In the genomic region with DNA sequence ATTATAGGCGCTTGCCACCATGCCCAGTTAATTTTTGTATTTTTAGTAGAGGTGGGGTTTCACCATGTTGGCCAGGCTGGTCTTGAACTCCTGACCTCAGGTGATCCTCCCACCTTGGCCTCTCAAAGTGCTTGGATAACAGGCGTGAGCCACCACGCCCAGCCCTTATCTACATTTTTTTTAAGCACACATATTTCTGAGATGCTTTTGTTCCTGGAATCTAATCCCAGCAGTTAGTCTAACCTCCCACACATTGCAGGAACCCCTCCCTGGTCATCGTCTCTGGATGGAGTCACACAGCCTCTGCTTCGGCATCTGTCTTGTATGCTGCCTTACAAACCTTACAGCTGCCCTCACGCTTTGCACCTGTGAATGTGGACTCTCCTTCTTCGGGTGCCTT, we compare ENCODE assay signal across 28 cellular contexts.
"Had no signal": no experiment of that assay in that cellular context is flagged by ENCODE, and none has a peak within 500 bp of the region (broad histone marks: within the 10 kb centered on the region; RNA-seq: fewer than 3 reads in every experiment).

No MANE protein-coding gene starts in this region.

- H3K4me3 Mint-ChIP-seq: naive thymus-derived CD8-positive, alpha-beta T cell; nephron; neural progenitor cell; stimulated activated effector memory CD8-positive, alpha-beta T cell treated with anti-CD3 and anti-CD28 coated beads, Interleukin-12 subunit alpha, Interleukin-12 subunit beta, amount 100 ng/mL, for 72 hours; stimulated activated naive B cell treated with anti-CD40 and anti-IgM and Interleukin-4, amounts not matched to agents 10 μg/mL and 1 μg/mL and 100 μg/mL, for 72 hours; stimulated activated naive CD8-positive, alpha-beta T cell treated with anti-CD3 and anti-CD28 coated beads, Interleukin-15, Interleukin-2, amounts not matched to agents 100 ng/mL and 50 ng/mL, for 24 hours; type B pancreatic cell had no signal

- H3K4me1 ChIP-seq: parathyroid adenoma, psoas muscle, stomach, thyroid gland, upper lobe of right lung had no signal

- H3K9me3 ChIP-seq: ovary, psoas muscle, right lobe of liver, sigmoid colon, stomach, thoracic aorta, thyroid gland, upper lobe of right lung, vagina had no signal

- H3K27me3 Mint-ChIP-seq: naive thymus-derived CD8-positive, alpha-beta T cell; progenitor cell of endocrine pancreas; stimulated activated naive B cell treated with anti-CD40 and anti-IgM and Interleukin-4, amounts not matched to agents 10 μg/mL and 1 μg/mL and 100 μg/mL, for 72 hours; stimulated activated naive CD8-positive, alpha-beta T cell treated with anti-CD3 and anti-CD28 coated beads, Interleukin-15, Interleukin-2, amounts not matched to agents 100 ng/mL and 50 ng/mL, for 24 hours; type B pancreatic cell had no signal

- H3K9ac ChIP-seq: neural progenitor cell, parathyroid adenoma had no signal

- DNase-seq: naive thymus-derived CD8-positive, alpha-beta T cell; occipital lobe; ovary; posterior cingulate gyrus; psoas muscle; right cardiac atrium; right lobe of liver; sigmoid colon; small intestine; stimulated activated CD4-positive, alpha-beta T cell treated with anti-CD3 and anti-CD28 coated beads, Interleukin-15, amount 100 ng/mL, for 24 hours; stimulated activated CD4-positive, alpha-beta T cell treated with anti-CD3 and anti-CD28 coated beads, Interleukin-2, amount 100 ng/mL, for 24 hours; stimulated activated CD4-positive, alpha-beta T cell treated with anti-CD3 and anti-CD28 coated beads, Interleukin-2, amount 100 ng/mL, for 48 hours; stimulated activated CD4-positive, alpha-beta T cell treated with anti-CD3 and anti-CD28 coated beads, Interleukin-4, amount 100 ng/mL, for 24 hours; stimulated activated naive B cell treated with anti-CD40 and anti-IgM and Interleukin-4, amounts not matched to agents 10 μg/mL and 1 μg/mL and 100 μg/mL, for 72 hours; stimulated activated naive CD4-positive, alpha-beta T cell treated with Interleukin-2 at 50 U/mL for 16 hours; stomach; thyroid gland; upper lobe of right lung had no signal

- H2AFZ ChIP-seq: neural progenitor cell, parathyroid adenoma had no signal

- H3K27ac Mint-ChIP-seq: naive thymus-derived CD8-positive, alpha-beta T cell; nephron; neural progenitor cell; progenitor cell of endocrine pancreas; stimulated activated effector memory CD8-positive, alpha-beta T cell treated with anti-CD3 and anti-CD28 coated beads, Interleukin-12 subunit alpha, Interleukin-12 subunit beta, amount 100 ng/mL, for 72 hours; stimulated activated naive B cell treated with anti-CD40 and anti-IgM and Interleukin-4, amounts not matched to agents 10 μg/mL and 1 μg/mL and 100 μg/mL, for 72 hours; stimulated activated naive CD8-positive, alpha-beta T cell treated with anti-CD3 and anti-CD28 coated beads, Interleukin-15, Interleukin-2, amounts not matched to agents 100 ng/mL and 50 ng/mL, for 24 hours; type B pancreatic cell had no signal

- H3K4me2 ChIP-seq: neural progenitor cell had no signal

- H3K79me2 ChIP-seq: parathyroid adenoma had no signal

- H3K9me3 Mint-ChIP-seq: naive thymus-derived CD8-positive, alpha-beta T cell; nephron; stimulated activated effector memory CD8-positive, alpha-beta T cell treated with anti-CD3 and anti-CD28 coated beads, Interleukin-12 subunit alpha, Interleukin-12 subunit beta, amount 100 ng/mL, for 72 hours; stimulated activated naive B cell treated with anti-CD40 and anti-IgM and Interleukin-4, amounts not matched to agents 10 μg/mL and 1 μg/mL and 100 μg/mL, for 72 hours; stimulated activated naive CD8-positive, alpha-beta T cell treated with anti-CD3 and anti-CD28 coated beads, Interleukin-15, Interleukin-2, amounts not matched to agents 100 ng/mL and 50 ng/mL, for 24 hours; type B pancreatic cell had no signal

- H3K27ac ChIP-seq: neural progenitor cell, ovary, parathyroid adenoma, psoas muscle, right lobe of liver, sigmoid colon, stomach, thoracic aorta, thyroid gland, tibial nerve, upper lobe of right lung, vagina had no signal

- H3K36me3 ChIP-seq: neural progenitor cell, ovary, right lobe of liver, sigmoid colon, stomach, thoracic aorta, thyroid gland, upper lobe of right lung, vagina had no signal

- H3K36me3 Mint-ChIP-seq: stimulated activated effector memory CD8-positive, alpha-beta T cell treated with anti-CD3 and anti-CD28 coated beads, Interleukin-12 subunit alpha, Interleukin-12 subunit beta, amount 100 ng/mL, for 72 hours had no signal

- H3K4me3 ChIP-seq: neural progenitor cell, ovary, psoas muscle, right lobe of liver, sigmoid colon, stomach, thoracic aorta, thyroid gland, tibial nerve, upper lobe of right lung, vagina had no signal

- H3K27me3 ChIP-seq: neural progenitor cell, ovary, right lobe of liver, sigmoid colon, stomach, thyroid gland, tibial nerve, upper lobe of right lung, vagina had no signal
